Comparison of ENCODE assay signal across 21 cellular contexts in the genomic region with DNA sequence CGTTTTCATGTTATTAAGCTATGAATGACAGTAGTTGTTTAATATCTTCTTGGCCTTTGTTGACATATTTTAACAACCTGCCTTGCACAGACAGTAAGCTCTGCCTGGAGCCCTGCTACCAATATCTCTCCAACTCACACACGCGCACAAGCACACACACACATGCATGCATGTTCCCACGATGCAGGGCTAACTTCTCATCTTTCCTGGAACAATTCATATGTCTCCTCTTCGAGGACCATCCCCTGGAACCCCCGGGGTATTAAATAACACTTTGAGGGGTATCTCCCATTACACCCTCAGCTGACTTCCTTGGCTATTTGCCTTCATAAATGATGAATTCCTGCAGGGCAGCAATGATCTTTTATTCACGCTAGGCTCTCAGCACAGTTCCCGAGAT.
A peak's percentile ranks its signal among the peaks of the same experiment; 100 is the strongest.
DNase-seq lines count a peak whose midpoint lies in the region; ATAC-seq, FAIRE-seq and TF ChIP-seq lines count a peak whose summit lies in the region.
"Had no signal": no experiment of that assay in that cellular context is flagged by ENCODE, and none has a peak within 500 bp of the region (broad histone marks: within the 10 kb centered on the region; RNA-seq: fewer than 3 reads in every experiment).

No MANE protein-coding gene starts in this region.

- H3K4me1 Mint-ChIP-seq in CD8-positive, alpha-beta memory T cell = no peaks in the 10 kb centered on the region

- POLR2A ChIA-PET in H1 (lab: Charles Lee; ENCODE audit: partially characterized antibody) = interaction anchor here (0.9 to 1.2 kb wide), 2 partner anchors 13 to 56 kb away, joined by 3 to 4 read pairs; no protein-coding TSS in a partner anchor
- POLR2A ChIA-PET in CD8-positive, alpha-beta memory T cell (lab: Charles Lee) = no interaction called here

- DNase-seq in GM12892 (ENCODE audit: insufficient read length) (no peak), NCI-H2171 treated with DMSO at 0.1 percent for 48 hours (lab: John Stamatoyannopoulos, UW) (peak; percentile 64), H1 (ENCODE audit: low read depth in 1 of 2, low spot score in 2 of 2) (no peak), skeletal muscle cell (ENCODE audit: low read depth) (peak; percentile 11), left colon (no peak)
- no peak for DNase-seq in CD8-positive, alpha-beta memory T cell
- no peak for DNase-seq in activated T-cell treated with anti-CD3 and anti-CD28 coated beads, Interleukin-2, amount 50 U/mL, for 1 hour
- DNase-seq: activated CD4-positive, alpha-beta T cell treated with anti-CD3 and anti-CD28 coated beads, Interleukin-2, amount 10 ng/mL, durations not matched to agents 7 days and 5 days; activated CD8-positive, alpha-beta memory T cell treated with anti-CD3 and anti-CD28 coated beads, Interleukin-2, amount 50 U/mL, for 4 hours; CD8-positive, alpha-beta T cell; DND-41; hippocampal formation; islet precursor cell; Karpas-422; naive thymus-derived CD8-positive, alpha-beta T cell; NCI-H2029 treated with DMSO at 0.1 percent for 48 hours; SHP77 treated with DMSO at 0.1 percent for 48 hours; stimulated activated CD4-positive, alpha-beta T cell treated with anti-CD3 and anti-CD28 coated beads, Interleukin-2, amount 100 ng/mL, for 24 hours; stimulated activated naive CD4-positive, alpha-beta T cell treated with Interleukin-2 at 50 U/mL for 16 hours; transverse colon had no signal

- no peaks in the 10 kb centered on the region for H3K9me3 ChIP-seq in H1 (ENCODE audit: insufficient read depth in 2 of 2, low read depth in 1 of 2, low read length in 1 of 2)
- no peaks in the 10 kb centered on the region for H3K9me3 ChIP-seq in CD8-positive, alpha-beta memory T cell (ENCODE audit: low read length)
- H3K9me3 ChIP-seq: transverse colon had no signal

- FAIRE-seq in GM12892 (lab: Jason Lieb, UNC) = peak; percentile 40
- no peak for FAIRE-seq in H1 (lab: Jason Lieb, UNC)

- H3K27ac ChIP-seq in H1 (ENCODE audit: low read depth, low read length) = no peak overlapping the region
- H3K27ac ChIP-seq in CD8-positive, alpha-beta memory T cell (ENCODE audit: low read depth, low read length) = no peak overlapping the region
- H3K27ac ChIP-seq: epithelial cell of prostate had no signal

- no peak overlapping the region for H2BK5ac ChIP-seq in H1 (ENCODE audit: low read depth, low read length)

- 0 out of 2 replicates have a peak overlapping the region, but pooled peaks have one; percentile 57 for H2BK20ac ChIP-seq in H1 (ENCODE audit: low read length)

- H2BK15ac ChIP-seq in H1 (ENCODE audit: low read length) = no peak overlapping the region

- no peak overlapping the region for H3K9ac ChIP-seq in H1 (replicated peaks in 1 of 4; ENCODE audit: extremely low read depth in 1 of 4, low read depth in 3 of 4, low read length in 3 of 4)

- H4K20me1 ChIP-seq in H1 (replicated peaks in 1 of 2; ENCODE audit: control insufficient read depth in 1 of 2, insufficient read depth in 2 of 2, low read length in 2 of 2) = no peaks in the 10 kb centered on the region

- no peak for TF ChIP-seq RAD21 in H1 (IDR thresholded peaks at IDR 0.05 in 1 of 2, conservative IDR thresholded peaks at IDR 0.05 in 1 of 2; ENCODE audit: low read depth in 2 of 2, low read length in 2 of 2)

- H3K27me3 ChIP-seq in H1 (replicated peaks in 1 of 4; ENCODE audit: control insufficient read depth in 3 of 4, extremely low read depth in 1 of 4, insufficient read depth in 3 of 4, low read length in 3 of 4) = no peaks in the 10 kb centered on the region
- H3K27me3 ChIP-seq in CD8-positive, alpha-beta memory T cell (ENCODE audit: insufficient read depth, low read length, poor library complexity, severe bottlenecking) = no peaks in the 10 kb centered on the region
- H3K27me3 ChIP-seq: transverse colon had no signal

- H3K4me3 Mint-ChIP-seq in CD8-positive, alpha-beta memory T cell = no peak overlapping the region
- H3K4me3 Mint-ChIP-seq: activated CD4-positive, alpha-beta T cell treated with anti-CD3 and anti-CD28 coated beads, Interleukin-2, amount 10 ng/mL, durations not matched to agents 7 days and 5 days; CD8-positive, alpha-beta T cell; naive thymus-derived CD8-positive, alpha-beta T cell had no signal

- no peak overlapping the region for H4K91ac ChIP-seq in H1 (replicated peaks; ENCODE audit: insufficient read length, low read length)

- TF ChIP-seq POLR2A in GM12892 (IDR thresholded peaks at IDR 0.05; ENCODE audit: low read depth, low read length) (no peak), H1 (IDR thresholded peaks at IDR 0.05; ENCODE audit: control extremely low read depth in 1 of 2, low read depth in 2 of 2, low read length in 2 of 2) (no peak)

- no peak overlapping the region for H2BK12ac ChIP-seq in H1 (ENCODE audit: low read depth, low read length)

- no peaks in the 10 kb centered on the region; a peak in 1 of 8 replicates for H3K36me3 ChIP-seq in H1 (ENCODE audit: control insufficient read depth in 2 of 4, insufficient read depth in 4 of 4, low read length in 3 of 4)
- no peaks in the 10 kb centered on the region for H3K36me3 ChIP-seq in CD8-positive, alpha-beta memory T cell (ENCODE audit: insufficient read depth, low read length)
- H3K36me3 ChIP-seq: transverse colon had no signal

- TF ChIP-seq EP300 in H1 (IDR thresholded peaks at IDR 0.05; ENCODE audit: borderline replicate concordance in 1 of 2, low read depth in 2 of 2, low read length in 2 of 2) = no peak

- H3K18ac ChIP-seq in H1 (ENCODE audit: extremely low read depth, low read length) = no peak overlapping the region

- no peak overlapping the region for H2BK120ac ChIP-seq in H1 (replicated peaks; ENCODE audit: low read depth, low read length)

- no peak overlapping the region for H3K4me2 ChIP-seq in H1 (ENCODE audit: insufficient read depth in 1 of 2, low read depth in 2 of 2, low read length in 2 of 2)

- no peaks in the 10 kb centered on the region for H3K36me3 Mint-ChIP-seq in CD8-positive, alpha-beta memory T cell
- H3K36me3 Mint-ChIP-seq: CD8-positive, alpha-beta T cell had no signal

- H3K9me3 Mint-ChIP-seq in CD8-positive, alpha-beta memory T cell = no peaks in the 10 kb centered on the region
- H3K9me3 Mint-ChIP-seq: activated CD4-positive, alpha-beta T cell treated with anti-CD3 and anti-CD28 coated beads, Interleukin-2, amount 10 ng/mL, durations not matched to agents 7 days and 5 days; CD8-positive, alpha-beta T cell had no signal

- no peak overlapping the region for H3K4ac ChIP-seq in H1 (replicated peaks; ENCODE audit: insufficient read length, low read depth, low read length)

- H4K5ac ChIP-seq in H1 (ENCODE audit: insufficient read length, low read depth, low read length) = no peak overlapping the region

- H4K8ac ChIP-seq in H1 (ENCODE audit: extremely low read depth, insufficient read depth, low read length) = no peak overlapping the region

- peaks cover 0 to 4% of the 10 kb centered on the region in 2 donors for H3K27me3 Mint-ChIP-seq in CD8-positive, alpha-beta memory T cell

- no peaks in the 10 kb centered on the region for H3K23me2 ChIP-seq in H1 (ENCODE audit: low read depth, low read length)

- no peak overlapping the region for H3K56ac ChIP-seq in H1 (replicated peaks; ENCODE audit: insufficient read length, low read depth, low read length)

- H3K4me3 ChIP-seq in H1 (ENCODE audit: extremely low read depth in 1 of 4, insufficient read depth in 2 of 4, low read depth in 3 of 4, low read length in 4 of 4) (no peak overlapping the region), skeletal muscle cell (ENCODE audit: low read depth, low read length) (no peak overlapping the region)
- H3K4me3 ChIP-seq in CD8-positive, alpha-beta memory T cell (ENCODE audit: low read length) = no peak overlapping the region
- H3K4me3 ChIP-seq: transverse colon had no signal

- 81% methylated on average over 8 of the region's 8 CpGs; no CpG with 5 or more reads in 1 of the 2 experiments for WGBS in H1 (ENCODE audit: extremely low coverage in 1 of 2, insufficient coverage in 1 of 2, insufficient read length in 1 of 2, insufficient replicate concordance in 2 of 2, low coverage in 1 of 2, low lambda C conversion rate in 2 of 2, missing lambda C conversion rate in 1 of 2), 2 experiments

- no peaks in the 10 kb centered on the region for H3K79me2 ChIP-seq in H1 (ENCODE audit: control insufficient read depth in 1 of 2, insufficient read depth in 2 of 2, low read length in 2 of 2)

- peaks cover 0 to 2% (median 0%) of the 10 kb centered on the region in 4 experiments; a peak in 2 of 7 replicates for H3K4me1 ChIP-seq in H1 (replicated peaks in 1 of 4; ENCODE audit: control insufficient read depth in 3 of 4, insufficient read depth in 4 of 4, low read length in 3 of 4)
- H3K4me1 ChIP-seq in CD8-positive, alpha-beta memory T cell (ENCODE audit: insufficient read depth, low read length) = no peaks in the 10 kb centered on the region

- no peak overlapping the region for H3K27ac Mint-ChIP-seq in CD8-positive, alpha-beta memory T cell
- H3K27ac Mint-ChIP-seq: activated CD4-positive, alpha-beta T cell treated with anti-CD3 and anti-CD28 coated beads, Interleukin-2, amount 10 ng/mL, durations not matched to agents 7 days and 5 days; CD8-positive, alpha-beta T cell; naive thymus-derived CD8-positive, alpha-beta T cell had no signal

- no peaks in the 10 kb centered on the region for H3K79me1 ChIP-seq in H1 (ENCODE audit: low read depth, low read length)

- no peak overlapping the region for H3K23ac ChIP-seq in H1 (ENCODE audit: insufficient read length)

- no peak overlapping the region for H3K14ac ChIP-seq in H1 (ENCODE audit: insufficient read length)

- CTCF ChIA-PET in H1 (lab: Charles Lee; ENCODE audit: partially characterized antibody) = interaction anchor here (1.5 kb wide), 2 partner anchors 10 to 164 kb away, joined by 3 to 4 read pairs; no protein-coding TSS in a partner anchor
- CTCF ChIA-PET in CD8-positive, alpha-beta memory T cell (lab: Charles Lee) = no interaction called here

- no peak for TF ChIP-seq CTCF in H1 (IDR thresholded peaks at IDR 0.05; ENCODE audit: control extremely low read depth in 1 of 3, insufficient read depth in 1 of 3, low read depth in 1 of 3, low read length in 3 of 3)

- H2AFZ ChIP-seq in H1 (ENCODE audit: low read length) = no peak overlapping the region

- H2AK5ac ChIP-seq in H1 (ENCODE audit: low read depth, low read length) = no peak overlapping the region

- no peak for ATAC-seq in left colon
- ATAC-seq: CD8-positive, alpha-beta T cell; naive thymus-derived CD8-positive, alpha-beta T cell had no signal

- intact Hi-C loops in left colon (cut with DNase I, micrococcal nuclease) = no loop called here

TF ChIP-seq in H1, 55 proteins besides CTCF, POLR2A, EP300 and RAD21:
- TF ChIP-seq YY1 (IDR thresholded peaks at IDR 0.05; ENCODE audit: low read depth, low read length) (no peak), BACH1 (IDR thresholded peaks at IDR 0.05; ENCODE audit: low read length) (no peak), BRCA1 (IDR thresholded peaks at IDR 0.05; ENCODE audit: low read depth, low read length) (no peak), SIN3A (conservative IDR thresholded peaks at IDR 0.05 in 1 of 2, IDR thresholded peaks at IDR 0.05 in 1 of 2; ENCODE audit: low read depth in 1 of 2, low read length in 2 of 2) (no peak), SP2 (IDR thresholded peaks at IDR 0.05; ENCODE audit: low read length) (no peak)

Comparison
In these comparisons a context has a peak if more than half of its experiments do, and no peak if none do; other contexts are left out.
1. DNase-seq: peak in NCI-H2171 treated with DMSO at 0.1 percent for 48 hours (single experiment) and skeletal muscle cell (single experiment); none in GM12892 (single experiment), H1 (0 of 2), CD8-positive, alpha-beta memory T cell (0 of 5), left colon (0 of 2) and activated T-cell treated with anti-CD3 and anti-CD28 coated beads, Interleukin-2, amount 50 U/mL, for 1 hour (single experiment).